In the genomic region with DNA sequence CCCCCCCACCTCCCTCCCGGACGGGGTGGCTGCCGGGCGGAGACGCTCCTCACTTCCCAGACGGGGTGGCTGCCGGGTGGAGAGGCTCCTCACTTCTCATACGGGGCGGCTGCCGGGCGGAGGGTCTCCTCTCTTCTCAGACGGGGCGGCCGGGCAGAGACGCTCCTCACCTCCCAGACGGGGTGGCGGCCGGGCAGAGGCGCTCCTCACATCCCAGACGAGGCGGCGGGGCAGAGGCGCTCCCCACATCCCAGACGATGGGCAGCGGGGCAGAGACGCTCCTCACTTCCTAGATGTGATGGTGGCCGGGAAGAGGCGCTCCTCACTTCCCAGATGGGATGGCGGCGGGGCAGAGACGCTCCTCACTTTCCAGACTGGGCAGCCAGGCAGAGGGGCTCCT, we compare ENCODE assay signal across 1 cellular context. TPM values are rescaled to one million over a fixed set of nuclear protein-coding genes. Genes with fewer than 3 reads are reported as not detected.
"Had no signal": no experiment of that assay in that cellular context is flagged by ENCODE, and none has a peak within 500 bp of the region (broad histone marks: within the 10 kb centered on the region; RNA-seq: fewer than 3 reads in every experiment).

No MANE protein-coding gene starts in this region.

RNA-seq across cellular contexts. Expression of a gene that starts 41.2 kb away (rescaled TPM):
- total RNA-seq: G401 had no signal
